9 cellular contexts compared by ENCODE assay signal in genomic region chrX:151680805-151681204, GRCh38. TPM values are rescaled to one million over a fixed set of nuclear protein-coding genes. Genes with fewer than 3 reads are reported as not detected.
DNase-seq lines count a peak whose midpoint lies in the region; ATAC-seq lines count a peak whose summit lies in the region.
"Had no signal": no experiment of that assay in that cellular context is flagged by ENCODE, and none has a peak within 500 bp of the region (broad histone marks: within the 10 kb centered on the region; RNA-seq: fewer than 3 reads in every experiment).

No MANE protein-coding gene starts in this region.

- DNase-seq in SIG-M5 treated with dmso at 0.1 percent for 504 hours (lab: John Stamatoyannopoulos, UW; ENCODE audit: unreplicated experiment) = peak; percentile 1
- DNase-seq in SIG-M5 (lab: John Stamatoyannopoulos, UW) = no peak
- DNase-seq in NCI-H69 (lab: John Stamatoyannopoulos, UW) = peak; percentile 31
- peak; percentile 56 for DNase-seq in activated CD8-positive, alpha-beta memory T cell treated with anti-CD3 and anti-CD28 coated beads, Interleukin-2, amount 50 U/mL, for 4 hours
- peak; percentile 7 for DNase-seq in fibroblast of peridontal ligament (ENCODE audit: extremely low read depth)
- peak; percentile 3 for DNase-seq in renal cortical epithelial cell (ENCODE audit: low read depth)
- no peak for DNase-seq in HCEC 1CT

- ATAC-seq in HG02759 (IDR thresholded peaks at IDR 0.05; ENCODE audit: unreplicated experiment) = peak; percentile 84

RNA-seq across cellular contexts. Expression of gene PRRG3, which starts 14.5 kb away (rescaled TPM):
- total RNA-seq in renal cortical epithelial cell = not detected in 2 replicates

RNA-seq across cellular contexts. Expression of gene FATE1, which starts 35.0 kb away (rescaled TPM):
- not detected in 2 replicates for total RNA-seq in renal cortical epithelial cell
- total RNA-seq: ovary had no signal

RNA-seq across cellular contexts. Expression of gene CNGA2, which starts 53.7 kb away (rescaled TPM):
- not detected in 2 replicates for total RNA-seq in renal cortical epithelial cell
- total RNA-seq: ovary had no signal

Comparison
In these comparisons a context has a peak if more than half of its experiments do, and no peak if none do; other contexts are left out.
1. DNase-seq: peak in SIG-M5 treated with dmso at 0.1 percent for 504 hours (single experiment), NCI-H69 (single experiment), activated CD8-positive, alpha-beta memory T cell treated with anti-CD3 and anti-CD28 coated beads, Interleukin-2, amount 50 U/mL, for 4 hours (single experiment), fibroblast of peridontal ligament (single experiment) and renal cortical epithelial cell (single experiment); none in SIG-M5 (single experiment) and HCEC 1CT (single experiment).